2 cellular contexts compared by ENCODE assay signal in the genomic region with DNA sequence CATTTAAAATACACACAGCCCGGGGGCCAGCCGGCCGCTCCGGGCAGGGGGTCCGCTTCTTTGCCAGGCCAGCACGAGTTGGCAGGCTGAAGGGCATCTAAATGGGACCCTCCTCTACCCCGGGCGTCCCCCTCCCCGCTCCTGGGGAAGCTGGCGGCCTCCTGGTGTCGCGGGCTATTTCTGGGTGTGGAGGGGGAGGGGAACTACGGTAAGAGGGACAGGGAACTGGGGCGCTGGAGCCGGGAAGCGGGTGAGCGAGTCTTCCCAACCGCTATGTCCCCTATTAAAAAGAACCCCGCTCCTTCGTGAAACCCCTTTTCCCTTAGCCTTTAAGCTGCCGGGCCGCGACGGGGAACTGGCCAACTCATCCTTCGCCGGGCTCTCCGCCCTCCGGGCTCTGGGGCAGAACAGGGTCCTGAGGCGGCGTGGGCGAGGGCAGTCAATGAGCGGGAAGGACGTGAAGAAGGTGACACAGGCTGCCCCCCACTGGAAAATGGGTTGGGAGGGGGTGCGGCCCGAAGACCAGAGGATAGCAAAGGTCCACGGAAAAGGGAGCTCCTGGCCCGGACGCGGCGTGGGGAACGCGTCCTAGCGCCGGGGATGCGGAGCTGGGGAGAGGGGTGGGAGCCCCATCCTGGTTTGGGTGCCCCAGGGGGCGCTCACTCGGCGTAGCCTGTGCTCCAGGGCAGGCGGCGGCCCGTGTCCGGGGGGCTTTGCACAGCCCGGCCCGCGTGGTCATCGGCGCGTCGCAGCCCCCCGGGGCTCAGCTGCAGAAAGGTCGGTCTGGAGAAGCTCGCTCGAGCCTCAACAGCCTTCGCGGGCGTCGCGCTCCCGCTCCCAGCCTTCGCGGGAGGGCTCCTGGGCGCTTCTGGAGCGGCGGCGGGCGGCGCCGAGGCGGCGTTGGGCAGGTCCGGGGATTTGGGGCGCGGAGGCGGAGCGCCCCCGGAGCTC.
A peak's percentile ranks its signal among the peaks of the same experiment; 100 is the strongest.
TF ChIP-seq lines count a peak whose summit lies in the region.

No MANE protein-coding gene starts in this region.

TF ChIP-seq in HEK293T, 16 proteins besides CTCF, POLR2A, EP300 and RAD21:
- TF ChIP-seq L3MBTL2 (conservative IDR thresholded peaks at IDR 0.05) (peak; percentile 65), SP1 (IDR thresholded peaks at IDR 0.05) (no peak), FOXM1 (IDR thresholded peaks at IDR 0.05; ENCODE audit: borderline replicate concordance) (no peak), BHLHE40 (IDR thresholded peaks at IDR 0.05; ENCODE audit: borderline replicate concordance) (no peak), ELF4 (IDR thresholded peaks at IDR 0.05) (no peak)
- TF ChIP-seq, protein P1, sequence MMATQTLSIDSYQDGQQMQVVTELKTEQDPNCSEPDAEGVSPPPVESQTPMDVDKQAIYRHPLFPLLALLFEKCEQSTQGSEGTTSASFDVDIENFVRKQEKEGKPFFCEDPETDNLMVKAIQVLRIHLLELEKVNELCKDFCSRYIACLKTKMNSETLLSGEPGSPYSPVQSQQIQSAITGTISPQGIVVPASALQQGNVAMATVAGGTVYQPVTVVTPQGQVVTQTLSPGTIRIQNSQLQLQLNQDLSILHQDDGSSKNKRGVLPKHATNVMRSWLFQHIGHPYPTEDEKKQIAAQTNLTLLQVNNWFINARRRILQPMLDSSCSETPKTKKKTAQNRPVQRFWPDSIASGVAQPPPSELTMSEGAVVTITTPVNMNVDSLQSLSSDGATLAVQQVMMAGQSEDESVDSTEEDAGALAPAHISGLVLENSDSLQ (IDR thresholded peaks at IDR 0.05), result no peak
TF ChIP-seq in HEK293T: peak in this region for 1.

TF ChIP-seq in endothelial cell of umbilical vein, 7 proteins besides CTCF, POLR2A, EP300 and RAD21:
- no peak for TF ChIP-seq EZH2 (IDR thresholded peaks at IDR 0.05; ENCODE audit: borderline replicate concordance, low read depth, low read length, severe bottlenecking)
- TF ChIP-seq JUN (IDR thresholded peaks at IDR 0.05; ENCODE audit: borderline replicate concordance, insufficient read depth, insufficient read length, low read depth), result no peak
- no peak for TF ChIP-seq GATA2 (IDR thresholded peaks at IDR 0.05; ENCODE audit: insufficient read depth, insufficient read length, low read depth, low read length)
